ENCODE assay signal across 8 cellular contexts in the genomic region with DNA sequence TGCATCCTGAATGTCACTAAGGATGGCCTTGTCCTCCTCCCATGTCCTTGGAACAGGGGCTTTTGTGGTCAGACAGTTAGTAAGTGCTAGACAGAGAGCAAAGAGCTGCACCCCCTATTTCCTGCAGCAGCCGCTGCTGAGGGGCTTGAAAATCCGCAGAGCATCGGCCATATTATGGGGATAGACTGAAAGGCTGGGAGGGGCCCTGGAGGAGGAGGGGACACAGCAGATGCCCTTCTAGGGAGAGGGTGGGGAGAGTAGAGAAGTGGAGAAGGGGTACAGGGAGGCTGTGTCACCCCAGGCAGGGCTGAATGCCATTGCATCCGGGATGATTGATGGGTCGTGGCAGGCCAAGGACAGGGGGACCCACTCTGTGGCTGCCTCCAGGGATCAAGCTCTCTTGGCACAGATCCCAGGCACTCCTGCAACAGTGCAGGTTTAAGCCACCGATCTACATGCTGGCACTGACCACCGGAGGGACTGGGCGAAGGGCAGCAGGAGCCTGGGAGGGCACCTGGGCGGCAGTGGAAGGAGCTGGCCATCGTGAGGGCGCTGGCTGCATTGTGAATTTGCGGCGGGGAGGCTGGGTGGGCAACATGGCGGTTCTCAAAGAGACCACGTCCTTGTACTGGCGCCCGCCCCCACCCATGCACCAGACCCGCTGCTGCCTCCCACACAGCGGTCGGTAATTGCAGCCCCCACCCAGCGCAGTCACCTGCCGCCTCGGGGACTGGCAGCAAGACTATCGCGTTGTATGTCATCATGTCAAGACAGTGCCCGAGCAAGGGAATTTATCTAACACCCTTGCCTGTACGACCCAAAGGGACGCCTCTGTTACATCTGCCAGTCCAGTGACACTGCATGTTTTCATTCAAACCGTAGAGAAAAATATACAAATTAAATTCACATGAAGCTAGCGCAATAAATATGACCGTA. TPM values are rescaled to one million over a fixed set of nuclear protein-coding genes. Genes with fewer than 3 reads are reported as not detected.
DNase-seq lines count a peak whose midpoint lies in the region; ATAC-seq and TF ChIP-seq lines count a peak whose summit lies in the region.
"Not testable (repeated sequence)": the region's sequence is repeated elsewhere in the genome, so short reads cannot be mapped to it uniquely, and the experiment has no call there.

No MANE protein-coding gene starts in this region.

- H3K36me3 ChIP-seq in SK-N-MC (ENCODE audit: insufficient read depth, low read length); vagina: not testable (repeated sequence)

- H3K4me3 Mint-ChIP-seq in activated naive CD4-positive, alpha-beta T cell treated with anti-CD3 and anti-CD28 coated beads for 36 hours, result peak overlapping the region; percentile 74

- DNase-seq in LHCN-M2 (ENCODE audit: low read depth) (peak; percentile 12), retina (peak; percentile 66)
- not testable (repeated sequence) for DNase-seq in SK-N-MC (ENCODE audit: low read depth, low spot score); epithelial cell of esophagus (ENCODE audit: low read depth); left lobe of liver (ENCODE audit: low spot score); vagina (ENCODE audit: extremely low spot score in 2 of 2)
- DNase-seq in activated naive CD4-positive, alpha-beta T cell treated with anti-CD3 and anti-CD28 coated beads for 36 hours, result peak; percentile 27

- H3K4me1 Mint-ChIP-seq in activated naive CD4-positive, alpha-beta T cell treated with anti-CD3 and anti-CD28 coated beads for 36 hours (ENCODE audit: low read depth), result peaks cover 16% of the 10 kb centered on the region

- not testable (repeated sequence) for H3K9me3 ChIP-seq in SK-N-MC (ENCODE audit: low read depth, low read length); vagina

- not testable (repeated sequence) for TF ChIP-seq CTCF in GM12875 (IDR thresholded peaks at IDR 0.05; ENCODE audit: borderline replicate concordance, insufficient read depth, low read depth, low read length); epithelial cell of esophagus (IDR thresholded peaks at IDR 0.05; ENCODE audit: insufficient read depth, low read depth, low read length, missing control alignments); vagina (IDR thresholded peaks at IDR 0.05)

- peak overlapping the region; percentile 52 for H3K4me3 ChIP-seq in GM12875 (ENCODE audit: low read depth, low read length)
- peak overlapping the region; percentile 89 for H3K4me3 ChIP-seq in SK-N-MC
- peak overlapping the region; percentile 71 for H3K4me3 ChIP-seq in epithelial cell of esophagus (ENCODE audit: low read length)
- H3K4me3 ChIP-seq in vagina, result peak overlapping the region; percentile 91 to 99

- not testable (repeated sequence) for H3K27ac ChIP-seq in SK-N-MC
- peak overlapping the region; percentile 100 for H3K27ac ChIP-seq in vagina

- CTCF ChIA-PET in activated naive CD4-positive, alpha-beta T cell treated with anti-CD3 and anti-CD28 coated beads for 36 hours (lab: Charles Lee), result interaction anchor here (0.7 to 1.3 kb wide), 4 partner anchors 9 to 52 kb away, joined by 3 to 6 read pairs (median 4); no protein-coding TSS in a partner anchor

- H3K9ac ChIP-seq in SK-N-MC (ENCODE audit: insufficient read length), result peak overlapping the region; percentile 76

- not testable (repeated sequence) for H3K27ac Mint-ChIP-seq in activated naive CD4-positive, alpha-beta T cell treated with anti-CD3 and anti-CD28 coated beads for 36 hours

- intact Hi-C loops in activated naive CD4-positive, alpha-beta T cell treated with anti-CD3 and anti-CD28 coated beads for 36 hours (cut with micrococcal nuclease), result loop anchor here (1.0 kb wide), 3 partner anchors 53 to 157 kb away; a partner anchor contains a TSS
- intact Hi-C loops in vagina (cut with DNase I), result not testable (repeated sequence)

- H3K4me1 ChIP-seq in vagina, result peaks cover 42% of the 10 kb centered on the region

- H3K27me3 ChIP-seq in vagina, result not testable (repeated sequence)

- peak; percentile 43 for ATAC-seq in left lobe of liver

- not testable (repeated sequence) for H3K36me3 Mint-ChIP-seq in activated naive CD4-positive, alpha-beta T cell treated with anti-CD3 and anti-CD28 coated beads for 36 hours (ENCODE audit: low read depth)

- not testable (repeated sequence) for H3K9me3 Mint-ChIP-seq in activated naive CD4-positive, alpha-beta T cell treated with anti-CD3 and anti-CD28 coated beads for 36 hours

- not testable (repeated sequence) for TF ChIP-seq POLR2A in vagina (IDR thresholded peaks at IDR 0.05)

- peaks cover 15% of the 10 kb centered on the region for H3K27me3 Mint-ChIP-seq in activated naive CD4-positive, alpha-beta T cell treated with anti-CD3 and anti-CD28 coated beads for 36 hours (ENCODE audit: low read depth)

RNA-seq across cellular contexts. Expression of a gene that starts 0.9 kb away (rescaled TPM):
- 197 TPM in 2 replicates for total RNA-seq in LHCN-M2 (2014; rRNA removed)
- polyA plus RNA-seq in LHCN-M2 (2012), result 380 TPM
- 1 to 10 TPM; 1.0 to 1.2 TPM for total RNA-seq in activated naive CD4-positive, alpha-beta T cell treated with anti-CD3 and anti-CD28 coated beads for 36 hours
- total RNA-seq in left lobe of liver, result 64.5 TPM
- total RNA-seq in vagina, result 72.7 TPM

RNA-seq across cellular contexts. Expression of a gene that starts 37.9 kb away (rescaled TPM):
- 22.5 and 28.0 TPM in 2 replicates for total RNA-seq in LHCN-M2 (2014; rRNA removed)
- 28.7 TPM for polyA plus RNA-seq in LHCN-M2 (2012)
- total RNA-seq in activated naive CD4-positive, alpha-beta T cell treated with anti-CD3 and anti-CD28 coated beads for 36 hours, result 1 to 10 TPM; 6.9 to 7.5 TPM
- 119 TPM for total RNA-seq in left lobe of liver
- total RNA-seq in vagina, result 10.3 TPM

Comparison
In these comparisons a context has a peak if more than half of its experiments do, and no peak if none do; other contexts are left out.
1. RNA of a gene that starts 0.9 kb away (total RNA-seq): 197 TPM in LHCN-M2, 72.7 TPM in vagina (single experiment) and 64.5 TPM in left lobe of liver (single experiment); 1.0 to 1.2 TPM in activated naive CD4-positive, alpha-beta T cell treated with anti-CD3 and anti-CD28 coated beads for 36 hours; every median in the first group is over 10 times any median in the second.
2. Peak in every context shown above with its lines, with median percentiles within 50 percentile points of each other: H3K4me3 ChIP-seq.